ENCODE assay signal across 1 cellular context in the genomic region with DNA sequence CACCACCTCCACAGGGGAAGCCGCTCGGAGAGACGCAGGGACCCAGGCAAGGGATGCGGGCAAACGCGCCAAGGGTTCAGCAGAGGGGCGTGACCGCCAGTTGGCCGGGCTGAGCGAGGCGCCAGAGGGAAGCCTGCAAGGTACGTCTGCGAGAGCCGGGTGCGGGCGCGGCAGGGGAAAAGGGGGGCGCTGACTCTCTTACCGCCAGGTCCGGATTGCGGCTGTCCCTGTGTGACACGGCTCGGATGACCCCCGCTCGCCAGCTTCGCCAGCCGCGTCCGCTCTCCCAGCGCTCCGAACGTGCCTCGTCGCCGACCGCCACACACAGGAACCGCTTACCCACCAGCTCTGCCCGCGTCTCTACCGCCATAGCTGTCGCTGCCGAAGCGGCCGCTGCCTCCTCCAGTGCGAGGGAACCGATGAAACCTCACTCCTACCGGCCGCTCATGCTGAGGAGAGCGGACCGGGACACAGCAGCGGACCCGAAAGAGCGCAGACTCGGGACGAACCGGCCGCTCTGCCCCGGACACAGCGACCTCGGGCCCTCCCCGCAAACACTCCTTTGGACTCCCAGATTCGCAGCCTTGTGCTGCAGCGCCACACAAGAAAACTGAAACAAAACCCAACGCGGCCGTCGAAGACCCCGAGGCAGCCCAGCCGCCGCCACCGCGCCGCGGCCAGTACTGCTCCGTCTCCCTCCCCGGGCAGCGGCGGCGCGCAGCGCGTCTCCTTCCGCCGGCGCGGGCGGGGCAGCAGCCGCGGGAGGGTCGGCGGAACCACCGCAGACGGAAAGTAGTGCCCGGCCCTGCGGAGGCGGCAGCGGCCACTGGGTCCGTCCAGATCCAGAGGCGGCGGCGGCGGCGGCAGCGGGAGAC.
A peak's percentile ranks its signal among the peaks of the same experiment; 100 is the strongest.
TF ChIP-seq lines count a peak whose summit lies in the region.

A gene with protein sequence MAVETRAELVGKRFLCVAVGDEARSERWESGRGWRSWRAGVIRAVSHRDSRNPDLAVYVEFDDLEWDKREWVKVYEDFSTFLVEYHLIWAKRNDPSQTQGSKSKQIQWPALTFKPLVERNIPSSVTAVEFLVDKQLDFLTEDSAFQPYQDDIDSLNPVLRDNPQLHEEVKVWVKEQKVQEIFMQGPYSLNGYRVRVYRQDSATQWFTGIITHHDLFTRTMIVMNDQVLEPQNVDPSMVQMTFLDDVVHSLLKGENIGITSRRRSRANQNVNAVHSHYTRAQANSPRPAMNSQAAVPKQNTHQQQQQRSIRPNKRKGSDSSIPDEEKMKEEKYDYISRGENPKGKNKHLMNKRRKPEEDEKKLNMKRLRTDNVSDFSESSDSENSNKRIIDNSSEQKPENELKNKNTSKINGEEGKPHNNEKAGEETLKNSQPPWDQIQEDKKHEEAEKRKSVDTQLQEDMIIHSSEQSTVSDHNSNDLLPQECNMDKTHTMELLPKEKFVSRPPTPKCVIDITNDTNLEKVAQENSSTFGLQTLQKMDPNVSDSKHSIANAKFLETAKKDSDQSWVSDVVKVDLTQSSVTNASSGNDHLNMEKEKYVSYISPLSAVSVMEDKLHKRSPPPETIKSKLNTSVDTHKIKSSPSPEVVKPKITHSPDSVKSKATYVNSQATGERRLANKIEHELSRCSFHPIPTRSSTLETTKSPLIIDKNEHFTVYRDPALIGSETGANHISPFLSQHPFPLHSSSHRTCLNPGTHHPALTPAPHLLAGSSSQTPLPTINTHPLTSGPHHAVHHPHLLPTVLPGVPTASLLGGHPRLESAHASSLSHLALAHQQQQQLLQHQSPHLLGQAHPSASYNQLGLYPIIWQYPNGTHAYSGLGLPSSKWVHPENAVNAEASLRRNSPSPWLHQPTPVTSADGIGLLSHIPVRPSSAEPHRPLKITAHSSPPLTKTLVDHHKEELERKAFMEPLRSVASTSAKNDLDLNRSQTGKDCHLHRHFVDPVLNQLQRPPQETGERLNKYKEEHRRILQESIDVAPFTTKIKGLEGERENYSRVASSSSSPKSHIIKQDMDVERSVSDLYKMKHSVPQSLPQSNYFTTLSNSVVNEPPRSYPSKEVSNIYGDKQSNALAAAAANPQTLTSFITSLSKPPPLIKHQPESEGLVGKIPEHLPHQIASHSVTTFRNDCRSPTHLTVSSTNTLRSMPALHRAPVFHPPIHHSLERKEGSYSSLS (N-terminal part only) (minus strand): TSS at position 685 of the 875 bp plus-strand sequence. CDS start 315 bp downstream, at position 370.

TF ChIP-seq in K562, 482 proteins besides CTCF, POLR2A, EP300 and RAD21 (continued from another document and continues in another):
- TF ChIP-seq, protein P1, sequence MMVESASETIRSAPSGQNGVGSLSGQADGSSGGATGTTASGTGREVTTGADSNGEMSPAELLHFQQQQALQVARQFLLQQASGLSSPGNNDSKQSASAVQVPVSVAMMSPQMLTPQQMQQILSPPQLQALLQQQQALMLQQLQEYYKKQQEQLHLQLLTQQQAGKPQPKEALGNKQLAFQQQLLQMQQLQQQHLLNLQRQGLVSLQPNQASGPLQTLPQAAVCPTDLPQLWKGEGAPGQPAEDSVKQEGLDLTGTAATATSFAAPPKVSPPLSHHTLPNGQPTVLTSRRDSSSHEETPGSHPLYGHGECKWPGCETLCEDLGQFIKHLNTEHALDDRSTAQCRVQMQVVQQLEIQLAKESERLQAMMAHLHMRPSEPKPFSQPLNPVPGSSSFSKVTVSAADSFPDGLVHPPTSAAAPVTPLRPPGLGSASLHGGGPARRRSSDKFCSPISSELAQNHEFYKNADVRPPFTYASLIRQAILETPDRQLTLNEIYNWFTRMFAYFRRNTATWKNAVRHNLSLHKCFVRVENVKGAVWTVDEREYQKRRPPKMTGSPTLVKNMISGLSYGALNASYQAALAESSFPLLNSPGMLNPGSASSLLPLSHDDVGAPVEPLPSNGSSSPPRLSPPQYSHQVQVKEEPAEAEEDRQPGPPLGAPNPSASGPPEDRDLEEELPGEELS (CRISPR knock-in tag; IDR thresholded peaks at IDR 0.05; ENCODE audit: borderline replicate concordance) = peak; percentile 77; the same call in 1 of the 2 replicates
- TF ChIP-seq, protein P2, sequence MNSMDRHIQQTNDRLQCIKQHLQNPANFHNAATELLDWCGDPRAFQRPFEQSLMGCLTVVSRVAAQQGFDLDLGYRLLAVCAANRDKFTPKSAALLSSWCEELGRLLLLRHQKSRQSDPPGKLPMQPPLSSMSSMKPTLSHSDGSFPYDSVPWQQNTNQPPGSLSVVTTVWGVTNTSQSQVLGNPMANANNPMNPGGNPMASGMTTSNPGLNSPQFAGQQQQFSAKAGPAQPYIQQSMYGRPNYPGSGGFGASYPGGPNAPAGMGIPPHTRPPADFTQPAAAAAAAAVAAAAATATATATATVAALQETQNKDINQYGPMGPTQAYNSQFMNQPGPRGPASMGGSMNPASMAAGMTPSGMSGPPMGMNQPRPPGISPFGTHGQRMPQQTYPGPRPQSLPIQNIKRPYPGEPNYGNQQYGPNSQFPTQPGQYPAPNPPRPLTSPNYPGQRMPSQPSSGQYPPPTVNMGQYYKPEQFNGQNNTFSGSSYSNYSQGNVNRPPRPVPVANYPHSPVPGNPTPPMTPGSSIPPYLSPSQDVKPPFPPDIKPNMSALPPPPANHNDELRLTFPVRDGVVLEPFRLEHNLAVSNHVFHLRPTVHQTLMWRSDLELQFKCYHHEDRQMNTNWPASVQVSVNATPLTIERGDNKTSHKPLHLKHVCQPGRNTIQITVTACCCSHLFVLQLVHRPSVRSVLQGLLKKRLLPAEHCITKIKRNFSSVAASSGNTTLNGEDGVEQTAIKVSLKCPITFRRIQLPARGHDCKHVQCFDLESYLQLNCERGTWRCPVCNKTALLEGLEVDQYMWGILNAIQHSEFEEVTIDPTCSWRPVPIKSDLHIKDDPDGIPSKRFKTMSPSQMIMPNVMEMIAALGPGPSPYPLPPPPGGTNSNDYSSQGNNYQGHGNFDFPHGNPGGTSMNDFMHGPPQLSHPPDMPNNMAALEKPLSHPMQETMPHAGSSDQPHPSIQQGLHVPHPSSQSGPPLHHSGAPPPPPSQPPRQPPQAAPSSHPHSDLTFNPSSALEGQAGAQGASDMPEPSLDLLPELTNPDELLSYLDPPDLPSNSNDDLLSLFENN (IDR thresholded peaks at IDR 0.05; ENCODE audit: low read depth in 2 of 2, low read length in 2 of 2) = peak in 1 of 2 experiments; percentile 45; a peak in 1 of 4 replicates
- TF ChIP-seq ILF3 (IDR thresholded peaks at IDR 0.05; ENCODE audit: borderline replicate concordance) = peak; percentile 62; the same call in 1 of the 2 replicates
- TF ChIP-seq ZNF699 (CRISPR knock-in tag; IDR thresholded peaks at IDR 0.05; ENCODE audit: insufficient replicate concordance) = no peak
- TF ChIP-seq ZNF384 (IDR thresholded peaks at IDR 0.05; ENCODE audit: low read depth, low read length) = peak; percentile 22; the same call in 1 of the 2 replicates
- TF ChIP-seq NR4A1 (CRISPR knock-in tag; IDR thresholded peaks at IDR 0.05) = no peak
- peak; percentile 82; the same call in 1 of the 2 replicates for TF ChIP-seq NR4A1 (tag; IDR thresholded peaks at IDR 0.05)
- TF ChIP-seq FOXK1 (CRISPR knock-in tag; IDR thresholded peaks at IDR 0.05; ENCODE audit: borderline replicate concordance) = peak; percentile 85; the same call in 1 of the 2 replicates
- TF ChIP-seq FOXM1 (IDR thresholded peaks at IDR 0.05; ENCODE audit: low read depth) = no peak
- peak; percentile 90; the same call in 1 of the 2 replicates for TF ChIP-seq FOXM1 (CRISPR knock-in tag; IDR thresholded peaks at IDR 0.05; ENCODE audit: low read depth)
- TF ChIP-seq, protein P3, sequence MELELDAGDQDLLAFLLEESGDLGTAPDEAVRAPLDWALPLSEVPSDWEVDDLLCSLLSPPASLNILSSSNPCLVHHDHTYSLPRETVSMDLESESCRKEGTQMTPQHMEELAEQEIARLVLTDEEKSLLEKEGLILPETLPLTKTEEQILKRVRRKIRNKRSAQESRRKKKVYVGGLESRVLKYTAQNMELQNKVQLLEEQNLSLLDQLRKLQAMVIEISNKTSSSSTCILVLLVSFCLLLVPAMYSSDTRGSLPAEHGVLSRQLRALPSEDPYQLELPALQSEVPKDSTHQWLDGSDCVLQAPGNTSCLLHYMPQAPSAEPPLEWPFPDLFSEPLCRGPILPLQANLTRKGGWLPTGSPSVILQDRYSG (tag; conservative IDR thresholded peaks at IDR 0.05; ENCODE audit: low read depth) = no peak
- TF ChIP-seq, protein P4, sequence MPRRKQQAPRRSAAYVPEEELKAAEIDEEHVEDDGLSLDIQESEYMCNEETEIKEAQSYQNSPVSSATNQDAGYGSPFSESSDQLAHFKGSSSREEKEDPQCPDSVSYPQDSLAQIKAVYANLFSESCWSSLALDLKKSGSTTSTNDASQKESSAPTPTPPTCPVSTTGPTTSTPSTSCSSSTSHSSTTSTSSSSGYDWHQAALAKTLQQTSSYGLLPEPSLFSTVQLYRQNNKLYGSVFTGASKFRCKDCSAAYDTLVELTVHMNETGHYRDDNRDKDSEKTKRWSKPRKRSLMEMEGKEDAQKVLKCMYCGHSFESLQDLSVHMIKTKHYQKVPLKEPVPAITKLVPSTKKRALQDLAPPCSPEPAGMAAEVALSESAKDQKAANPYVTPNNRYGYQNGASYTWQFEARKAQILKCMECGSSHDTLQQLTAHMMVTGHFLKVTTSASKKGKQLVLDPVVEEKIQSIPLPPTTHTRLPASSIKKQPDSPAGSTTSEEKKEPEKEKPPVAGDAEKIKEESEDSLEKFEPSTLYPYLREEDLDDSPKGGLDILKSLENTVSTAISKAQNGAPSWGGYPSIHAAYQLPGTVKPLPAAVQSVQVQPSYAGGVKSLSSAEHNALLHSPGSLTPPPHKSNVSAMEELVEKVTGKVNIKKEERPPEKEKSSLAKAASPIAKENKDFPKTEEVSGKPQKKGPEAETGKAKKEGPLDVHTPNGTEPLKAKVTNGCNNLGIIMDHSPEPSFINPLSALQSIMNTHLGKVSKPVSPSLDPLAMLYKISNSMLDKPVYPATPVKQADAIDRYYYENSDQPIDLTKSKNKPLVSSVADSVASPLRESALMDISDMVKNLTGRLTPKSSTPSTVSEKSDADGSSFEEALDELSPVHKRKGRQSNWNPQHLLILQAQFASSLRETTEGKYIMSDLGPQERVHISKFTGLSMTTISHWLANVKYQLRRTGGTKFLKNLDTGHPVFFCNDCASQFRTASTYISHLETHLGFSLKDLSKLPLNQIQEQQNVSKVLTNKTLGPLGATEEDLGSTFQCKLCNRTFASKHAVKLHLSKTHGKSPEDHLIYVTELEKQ (CRISPR knock-in tag; IDR thresholded peaks at IDR 0.05) = no peak
- peak; percentile 71; the same call in 1 of the 2 replicates for TF ChIP-seq ZFPM2 (CRISPR knock-in tag; IDR thresholded peaks at IDR 0.05)
- TF ChIP-seq POLR2H (tag; IDR thresholded peaks at IDR 0.05; ENCODE audit: low read depth) = peak; percentile 48
- TF ChIP-seq LCOR (CRISPR knock-in tag; IDR thresholded peaks at IDR 0.05) = 0 out of 2 replicates have a peak, but pooled peaks have one; percentile 34
- 0 out of 2 replicates have a peak, but pooled peaks have one; percentile 30 for TF ChIP-seq BHLHE40 (IDR thresholded peaks at IDR 0.05; ENCODE audit: low read length)
- TF ChIP-seq SMARCA4 (IDR thresholded peaks at IDR 0.05) = no peak
- TF ChIP-seq, protein P5, sequence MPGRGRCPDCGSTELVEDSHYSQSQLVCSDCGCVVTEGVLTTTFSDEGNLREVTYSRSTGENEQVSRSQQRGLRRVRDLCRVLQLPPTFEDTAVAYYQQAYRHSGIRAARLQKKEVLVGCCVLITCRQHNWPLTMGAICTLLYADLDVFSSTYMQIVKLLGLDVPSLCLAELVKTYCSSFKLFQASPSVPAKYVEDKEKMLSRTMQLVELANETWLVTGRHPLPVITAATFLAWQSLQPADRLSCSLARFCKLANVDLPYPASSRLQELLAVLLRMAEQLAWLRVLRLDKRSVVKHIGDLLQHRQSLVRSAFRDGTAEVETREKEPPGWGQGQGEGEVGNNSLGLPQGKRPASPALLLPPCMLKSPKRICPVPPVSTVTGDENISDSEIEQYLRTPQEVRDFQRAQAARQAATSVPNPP (IDR thresholded peaks at IDR 0.05; ENCODE audit: borderline replicate concordance, insufficient read depth, insufficient read length) = no peak
- TF ChIP-seq ZC3H4 (CRISPR knock-in tag; IDR thresholded peaks at IDR 0.05; ENCODE audit: borderline replicate concordance) = peak; percentile 92; the same call in 1 of the 2 replicates
- no peak for TF ChIP-seq CHD1 (IDR thresholded peaks at IDR 0.05; ENCODE audit: low read length)
- TF ChIP-seq L3MBTL2 (IDR thresholded peaks at IDR 0.05) = peak; percentile 76; the same call in 1 of the 2 replicates
- peak in 2 of 3 experiments; percentile 72 to 77 for TF ChIP-seq YY1 (IDR thresholded peaks at IDR 0.05; ENCODE audit: borderline replicate concordance in 1 of 3, control insufficient read depth in 1 of 3, extremely low read depth in 1 of 3, insufficient read depth in 3 of 3, insufficient read length in 1 of 3, insufficient replicate concordance in 2 of 3, low read depth in 1 of 3, low read length in 2 of 3)
- TF ChIP-seq TCF3 (CRISPR knock-in tag; IDR thresholded peaks at IDR 0.05) = peak; percentile 30; the same call in 1 of the 2 replicates
- TF ChIP-seq, protein P6, sequence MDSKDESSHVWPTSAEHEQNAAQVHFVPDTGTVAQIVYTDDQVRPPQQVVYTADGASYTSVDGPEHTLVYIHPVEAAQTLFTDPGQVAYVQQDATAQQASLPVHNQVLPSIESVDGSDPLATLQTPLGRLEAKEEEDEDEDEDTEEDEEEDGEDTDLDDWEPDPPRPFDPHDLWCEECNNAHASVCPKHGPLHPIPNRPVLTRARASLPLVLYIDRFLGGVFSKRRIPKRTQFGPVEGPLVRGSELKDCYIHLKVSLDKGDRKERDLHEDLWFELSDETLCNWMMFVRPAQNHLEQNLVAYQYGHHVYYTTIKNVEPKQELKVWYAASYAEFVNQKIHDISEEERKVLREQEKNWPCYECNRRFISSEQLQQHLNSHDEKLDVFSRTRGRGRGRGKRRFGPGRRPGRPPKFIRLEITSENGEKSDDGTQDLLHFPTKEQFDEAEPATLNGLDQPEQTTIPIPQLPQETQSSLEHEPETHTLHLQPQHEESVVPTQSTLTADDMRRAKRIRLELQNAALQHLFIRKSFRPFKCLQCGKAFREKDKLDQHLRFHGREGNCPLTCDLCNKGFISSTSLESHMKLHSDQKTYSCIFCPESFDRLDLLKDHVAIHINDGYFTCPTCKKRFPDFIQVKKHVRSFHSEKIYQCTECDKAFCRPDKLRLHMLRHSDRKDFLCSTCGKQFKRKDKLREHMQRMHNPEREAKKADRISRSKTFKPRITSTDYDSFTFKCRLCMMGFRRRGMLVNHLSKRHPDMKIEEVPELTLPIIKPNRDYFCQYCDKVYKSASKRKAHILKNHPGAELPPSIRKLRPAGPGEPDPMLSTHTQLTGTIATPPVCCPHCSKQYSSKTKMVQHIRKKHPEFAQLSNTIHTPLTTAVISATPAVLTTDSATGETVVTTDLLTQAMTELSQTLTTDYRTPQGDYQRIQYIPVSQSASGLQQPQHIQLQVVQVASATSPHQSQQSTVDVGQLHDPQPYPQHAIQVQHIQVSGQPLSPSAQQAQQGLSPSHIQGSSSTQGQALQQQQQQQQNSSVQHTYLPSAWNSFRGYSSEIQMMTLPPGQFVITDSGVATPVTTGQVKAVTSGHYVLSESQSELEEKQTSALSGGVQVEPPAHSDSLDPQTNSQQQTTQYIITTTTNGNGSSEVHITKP (IDR thresholded peaks at IDR 0.05; ENCODE audit: partially characterized antibody) = peak; percentile 62
- peak; percentile 66; the same call in 1 of the 2 replicates for TF ChIP-seq CREB1 (IDR thresholded peaks at IDR 0.05)
- TF ChIP-seq CREB1 (CRISPR knock-in tag; IDR thresholded peaks at IDR 0.05) = no peak; the same call in 1 of the 2 replicates
- TF ChIP-seq ZNF23 (CRISPR knock-in tag; IDR thresholded peaks at IDR 0.05) = peak; percentile 97
- no peak for TF ChIP-seq ZNF133 (CRISPR knock-in tag; IDR thresholded peaks at IDR 0.05)
